ENCODE assay signal across 21 cellular contexts in the genomic region with DNA sequence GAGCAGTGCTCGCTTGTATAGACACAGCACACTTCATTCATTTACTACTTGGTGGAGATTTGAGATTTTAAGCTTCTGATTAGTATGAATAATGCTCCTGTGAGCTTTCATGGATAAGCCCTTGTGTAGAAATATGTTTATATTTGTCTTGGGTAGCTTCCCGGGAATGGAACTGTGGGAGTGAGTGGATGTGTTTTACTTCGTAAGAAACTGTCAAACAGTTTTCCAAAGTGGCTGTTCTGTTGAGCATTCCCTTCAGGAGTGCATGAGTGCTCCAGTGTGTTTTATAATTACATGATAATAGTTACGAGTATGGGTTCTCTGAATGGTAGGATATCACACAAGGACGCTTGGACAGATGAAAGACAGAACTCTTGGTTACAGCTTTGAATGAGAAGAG. TPM values are rescaled to one million over a fixed set of nuclear protein-coding genes. Genes with fewer than 3 reads are reported as not detected.
"Had no signal": no experiment of that assay in that cellular context is flagged by ENCODE, and none has a peak within 500 bp of the region (broad histone marks: within the 10 kb centered on the region; RNA-seq: fewer than 3 reads in every experiment).

No MANE protein-coding gene starts in this region.

- H3K27ac ChIP-seq: dorsolateral prefrontal cortex, epithelial cell of prostate, WERI-Rb-1 had no signal

- ATAC-seq: activated CD4-positive, alpha-beta T cell treated with anti-CD3 and anti-CD28 coated beads for 36 hours; natural killer cell treated with Interleukin-12 subunit alpha and Interleukin-12 subunit beta and Interleukin-15 and Interleukin-18, amount 100 ng/mL, for 72 hours; stimulated activated naive CD8-positive, alpha-beta T cell treated with anti-CD3 and anti-CD28 coated beads, Interleukin-15, amount 100 ng/mL, for 72 hours had no signal

- H3K4me3 ChIP-seq: dorsolateral prefrontal cortex had no signal

- FAIRE-seq: frontal cortex, small intestine had no signal

- DNase-seq: activated CD4-positive, alpha-beta T cell treated with anti-CD3 and anti-CD28 coated beads for 36 hours; activated CD4-positive, alpha-beta T cell treated with anti-CD3 and anti-CD28 coated beads, Interleukin-2, amount 50 U/mL, for 48 hours; activated naive CD8-positive, alpha-beta T cell treated with anti-CD3 and anti-CD28 coated beads for 36 hours; activated T-cell treated with anti-CD3 and anti-CD28 coated beads for 4 hours; amniotic stem cell; caudate nucleus; dorsolateral prefrontal cortex; head of caudate nucleus; small intestine; stimulated activated CD4-positive, alpha-beta T cell treated with anti-CD3 and anti-CD28 coated beads, Interleukin-15, amount 100 ng/mL, for 24 hours; stimulated activated CD4-positive, alpha-beta T cell treated with anti-CD3 and anti-CD28 coated beads, Interleukin-4, amount 100 ng/mL, for 1 hour; stimulated activated naive CD8-positive, alpha-beta T cell treated with anti-CD3 and anti-CD28 coated beads, Interleukin-15, amount 100 ng/mL, for 72 hours; trophoblast cell; WERI-Rb-1 had no signal

RNA-seq across cellular contexts. Expression of gene VWC2, which starts 49.4 kb away (rescaled TPM):
- total RNA-seq: activated CD4-positive, alpha-beta T cell treated with anti-CD3 and anti-CD28 coated beads for 36 hours; activated naive CD8-positive, alpha-beta T cell treated with anti-CD3 and anti-CD28 coated beads for 36 hours; activated T-helper 1 cell treated with anti-CD3 and anti-CD28 coated beads, Interleukin-12 subunit alpha, Interleukin-12 subunit beta, Interleukin-2, Interleukin-4 antibody, amounts not matched to agents 30 ng/mL and 10 ng/mL and 1 ng/mL, durations not matched to agents 14 hours and 24 hours and 36 hours; fibroblast of lung; lung microvascular endothelial cell; natural killer cell treated with Interleukin-12 subunit alpha and Interleukin-12 subunit beta and Interleukin-15 and Interleukin-18, amount 100 ng/mL, for 72 hours; T-helper 2 cell treated with Interferon-gamma antibody and Interleukin-4, amounts not matched to agents 100 ng/mL and 5 ng/mL, for 36 hours had no signal
- polyA plus RNA-seq: fibroblast of lung had no signal
